Comparison of ENCODE assay signal across 10 cellular contexts in genomic region chr1:172383541-172383940, GRCh38. TPM values are rescaled to one million over a fixed set of nuclear protein-coding genes. Genes with fewer than 3 reads are reported as not detected.
DNase-seq lines count a peak whose midpoint lies in the region; FAIRE-seq and TF ChIP-seq lines count a peak whose summit lies in the region.
"Had no signal": no experiment of that assay in that cellular context is flagged by ENCODE, and none has a peak within 500 bp of the region (broad histone marks: within the 10 kb centered on the region; RNA-seq: fewer than 3 reads in every experiment).

No MANE protein-coding gene starts in this region.

- H3K36me3 ChIP-seq in tibial artery (no peaks in the 10 kb centered on the region), prostate gland (no peaks in the 10 kb centered on the region)
- H3K36me3 ChIP-seq: Peyer's patch had no signal

- WGBS in prostate gland = 38% methylated on average over 3 of the region's 3 CpGs

- in situ Hi-C loops in astrocyte of the spinal cord (cut with HindIII; ENCODE audit: low sequenced_read_pairs) = no loop called here

- no peak overlapping the region for H3K4me3 ChIP-seq in astrocyte of the spinal cord (ENCODE audit: low read depth, low read length)
- H3K4me3 ChIP-seq in tibial artery = peak overlapping the region; percentile 8 to 29
- H3K4me3 ChIP-seq in prostate gland = no peak overlapping the region
- H3K4me3 ChIP-seq: Peyer's patch had no signal

- H3K4me1 ChIP-seq in tibial artery = peaks cover 0 to 39% (median 9%) of the 10 kb centered on the region in 4 donors
- H3K4me1 ChIP-seq in prostate gland (replicated peaks) = no peaks in the 10 kb centered on the region

- intact Hi-C loops in tibial artery (cut with DNase I; ENCODE audit: low total_unique reads) (no loop called here), prostate gland (cut with DNase I) (no loop called here)

- TF ChIP-seq POLR2A in H54 (IDR thresholded peaks at IDR 0.05; ENCODE audit: low read depth, low read length) (no peak), prostate gland (IDR thresholded peaks at IDR 0.05) (no peak)

- no peaks in the 10 kb centered on the region for H3K9me3 ChIP-seq in tibial artery
- H3K9me3 ChIP-seq in prostate gland = no peaks in the 10 kb centered on the region
- H3K9me3 ChIP-seq: Peyer's patch had no signal

- DNase-seq in H54 (ENCODE audit: insufficient read length, low spot score) (no peak), astrocyte of the spinal cord (ENCODE audit: low read depth, low spot score) (peak; percentile 83), kidney tubule cell (ENCODE audit: low spot score) (peak; percentile 59), tibial artery (no peak), NCI-H128 (lab: John Stamatoyannopoulos, UW; ENCODE audit: unreplicated experiment) (no peak), prostate gland (ENCODE audit: low spot score) (no peak)
- DNase-seq in activated CD4-positive, alpha-beta T cell treated with anti-CD3 and anti-CD28 coated beads, Interleukin-2, amount 50 U/mL, for 48 hours = no peak
- DNase-seq: left cardiac atrium, NCI-H2171 treated with DMSO at 0.1 percent for 48 hours, Peyer's patch had no signal

- H3K27me3 ChIP-seq in tibial artery (no peaks in the 10 kb centered on the region), prostate gland (replicated peaks; ENCODE audit: insufficient read depth) (no peaks in the 10 kb centered on the region)
- H3K27me3 ChIP-seq: Peyer's patch had no signal

- no peak for TF ChIP-seq CTCF in astrocyte of the spinal cord (IDR thresholded peaks at IDR 0.05; ENCODE audit: low read depth, low read length)
- no peak for TF ChIP-seq CTCF in tibial artery (IDR thresholded peaks at IDR 0.05)
- TF ChIP-seq CTCF in prostate gland (IDR thresholded peaks at IDR 0.05) = no peak

- H3K27ac ChIP-seq in tibial artery = peak overlapping the region; percentile 60 to 63
- H3K27ac ChIP-seq in prostate gland = no peak overlapping the region
- H3K27ac ChIP-seq: Peyer's patch had no signal

- FAIRE-seq in H54 (lab: Jason Lieb, UNC) = peak; percentile 30

RNA-seq across cellular contexts. Expression of gene C1orf105, which starts 36.9 kb away (rescaled TPM):
- total RNA-seq in prostate gland = 1 to 10 TPM in 1 of 2 donors, under 1 TPM in 1; 0.36 to 1.4 TPM
- total RNA-seq: Peyer's patch had no signal

Comparison
In these comparisons a context has a peak if more than half of its experiments do, and no peak if none do; other contexts are left out.
1. DNase-seq: peak in astrocyte of the spinal cord (single experiment) and kidney tubule cell (single experiment); none in H54 (single experiment), tibial artery (0 of 2), NCI-H128 (single experiment), activated CD4-positive, alpha-beta T cell treated with anti-CD3 and anti-CD28 coated beads, Interleukin-2, amount 50 U/mL, for 48 hours (0 of 2) and prostate gland (single experiment).
2. H3K4me3 ChIP-seq: peak in tibial artery (2 of 2); none in astrocyte of the spinal cord (single experiment) and prostate gland (0 of 2).
3. H3K27ac ChIP-seq: peak in tibial artery (2 of 2); none in prostate gland (0 of 2).